In the genomic region with DNA sequence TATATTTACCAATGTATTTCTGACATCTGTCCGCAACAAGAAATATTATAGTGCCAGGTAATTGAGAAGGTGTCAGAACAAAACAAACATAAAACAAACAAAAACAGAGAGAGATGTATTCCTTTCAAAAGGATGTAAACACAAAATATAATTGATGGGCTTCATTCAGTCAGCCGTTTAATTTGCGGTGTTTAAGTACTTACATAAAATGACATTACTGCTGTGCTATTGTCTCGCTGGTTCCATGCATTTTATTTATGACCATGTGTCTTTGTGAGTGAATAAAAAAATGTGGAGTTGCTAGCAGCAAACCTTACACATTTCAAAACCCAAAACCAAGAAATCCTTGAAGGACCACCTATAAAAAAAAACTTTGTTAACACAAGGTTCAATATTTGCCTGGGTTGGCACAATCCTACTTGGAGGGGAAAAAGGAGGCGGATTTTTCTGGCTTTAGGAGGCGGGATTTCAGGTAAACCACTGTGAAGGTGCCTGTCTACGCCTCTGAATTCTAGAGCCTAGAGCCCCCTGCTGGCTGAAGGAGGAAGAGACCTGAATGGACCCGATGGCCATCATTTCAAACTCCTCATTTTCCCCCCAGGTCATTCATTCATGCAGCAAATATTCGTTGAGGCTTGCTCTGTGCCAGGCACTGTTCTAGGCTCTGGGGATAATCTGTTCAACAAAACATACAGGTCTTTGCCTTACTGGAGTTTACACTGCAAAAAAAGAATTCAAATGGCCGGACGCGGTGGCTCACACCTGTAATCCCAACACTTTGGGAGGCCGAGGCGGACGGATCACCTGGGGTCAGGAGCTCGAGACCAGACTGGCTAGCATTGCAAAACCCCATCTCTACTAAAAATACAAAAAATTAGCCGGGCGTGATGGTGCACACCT, we compare ENCODE assay signal across 8 cellular contexts.
DNase-seq lines count a peak whose midpoint lies in the region; ATAC-seq and TF ChIP-seq lines count a peak whose summit lies in the region.

No MANE protein-coding gene starts in this region.

- H3K36me3 Mint-ChIP-seq in activated naive CD4-positive, alpha-beta T cell treated with anti-CD3 and anti-CD28 coated beads, Interleukin-2, amount 10 ng/mL, durations not matched to agents 7 days and 5 days, result no peaks in the 10 kb centered on the region

- no peak for TF ChIP-seq EP300 in SK-N-SH (IDR thresholded peaks at IDR 0.05; ENCODE audit: borderline replicate concordance in 1 of 2, low read depth in 1 of 2, low read length in 1 of 2)

- peaks cover 20% of the 10 kb centered on the region for H3K27me3 Mint-ChIP-seq in activated naive CD4-positive, alpha-beta T cell treated with anti-CD3 and anti-CD28 coated beads, Interleukin-2, amount 10 ng/mL, durations not matched to agents 7 days and 5 days

- 45% methylated on average over 18 of the region's 18 CpGs for WGBS in SK-N-SH (ENCODE audit: low lambda C conversion rate)

- no peaks in the 10 kb centered on the region for H4K20me1 ChIP-seq in SK-N-SH (ENCODE audit: insufficient read depth)

- no peak overlapping the region for H3K4me3 Mint-ChIP-seq in activated naive CD4-positive, alpha-beta T cell treated with anti-CD3 and anti-CD28 coated beads, Interleukin-2, amount 10 ng/mL, durations not matched to agents 7 days and 5 days

- no peak overlapping the region for H3K4me2 ChIP-seq in SK-N-SH

- POLR2A ChIA-PET in SK-N-SH (lab: Yijun Ruan, JAX), result no interaction called here

- peak; percentile 94 for TF ChIP-seq CTCF in SK-N-SH (IDR thresholded peaks at IDR 0.05)
- TF ChIP-seq CTCF in right atrium auricular region (IDR thresholded peaks at IDR 0.05), result peak; percentile 80 to 84

- CTCF ChIA-PET in SK-N-SH (lab: Yijun Ruan, JAX), result interaction anchor here (0.6 to 6.4 kb wide), 24 partner anchors 8 to 430 kb away, joined by 3 to 71 read pairs (median 4); no protein-coding TSS in a partner anchor
- CTCF ChIA-PET in activated naive CD4-positive, alpha-beta T cell treated with anti-CD3 and anti-CD28 coated beads, Interleukin-2, amount 10 ng/mL, durations not matched to agents 7 days and 5 days (lab: Charles Lee), result interaction anchor here (1.1 to 6.7 kb wide), 6 partner anchors 11 to 173 kb away, joined by 4 to 51 read pairs (median 10); no protein-coding TSS in a partner anchor

- no peak overlapping the region for H3K9ac ChIP-seq in SK-N-SH

- DNase-seq in ACHN (peak; percentile 80), NCI-H1048 (lab: John Stamatoyannopoulos, UW) (peak; percentile 66), SK-N-SH (peak; percentile 72), right atrium auricular region (ENCODE audit: low spot score) (no peak)
- DNase-seq in activated naive CD4-positive, alpha-beta T cell treated with anti-CD3 and anti-CD28 coated beads, Interleukin-2, amount 10 ng/mL, durations not matched to agents 7 days and 5 days, result peak; percentile 80
- DNase-seq in stimulated activated CD4-positive, alpha-beta T cell treated with anti-CD3 and anti-CD28 coated beads, Interleukin-12 subunit alpha, Interleukin-12 subunit beta, amount 100 ng/mL, for 4 hours, result peak; percentile 66

- H3K27me3 ChIP-seq in SK-N-SH (ENCODE audit: insufficient read depth) (peaks cover 23% of the 10 kb centered on the region; the same call in 1 of the 2 replicates), right atrium auricular region (no peaks in the 10 kb centered on the region)

- no peaks in the 10 kb centered on the region for H3K9me2 ChIP-seq in SK-N-SH

- peaks cover 0 to 5% of the 10 kb centered on the region in 2 experiments; a peak in 1 of 4 replicates for H3K4me1 ChIP-seq in SK-N-SH (ENCODE audit: control insufficient read depth in 1 of 2, insufficient read depth in 2 of 2, low read depth in 1 of 2, low read length in 1 of 2)
- no peaks in the 10 kb centered on the region for H3K4me1 ChIP-seq in right atrium auricular region

- peak; percentile 70 for TF ChIP-seq RAD21 in SK-N-SH (IDR thresholded peaks at IDR 0.05; ENCODE audit: low read length)

- no peaks in the 10 kb centered on the region for H3F3A ChIP-seq in SK-N-SH (replicated peaks; ENCODE audit: insufficient read depth)

- no peaks in the 10 kb centered on the region for H3K9me3 ChIP-seq in SK-N-SH
- peaks cover 0 to 4% of the 10 kb centered on the region in 2 donors for H3K9me3 ChIP-seq in right atrium auricular region

- H2AFZ ChIP-seq in SK-N-SH (ENCODE audit: low read depth), result 0 out of 2 replicates have a peak overlapping the region, but pooled peaks have one; percentile 9

- H3K27ac ChIP-seq in SK-N-SH (ENCODE audit: low read depth in 2 of 2, low read length in 1 of 2) (no peak overlapping the region), right atrium auricular region (no peak overlapping the region)

- H3K79me2 ChIP-seq in SK-N-SH (ENCODE audit: insufficient read depth), result no peaks in the 10 kb centered on the region

- no peak overlapping the region for H3K27ac Mint-ChIP-seq in activated naive CD4-positive, alpha-beta T cell treated with anti-CD3 and anti-CD28 coated beads, Interleukin-2, amount 10 ng/mL, durations not matched to agents 7 days and 5 days

- peak; percentile 57 for ATAC-seq in GM18517 (IDR thresholded peaks at IDR 0.05; ENCODE audit: unreplicated experiment)
- ATAC-seq in GM18520 (IDR thresholded peaks at IDR 0.05; ENCODE audit: unreplicated experiment), result no peak

- H3K36me3 ChIP-seq in SK-N-SH (replicated peaks in 1 of 2; ENCODE audit: control insufficient read depth in 1 of 2, insufficient read depth in 2 of 2, low read length in 1 of 2) (no peaks in the 10 kb centered on the region), right atrium auricular region (no peaks in the 10 kb centered on the region)

- H3K4me3 ChIP-seq in SK-N-SH (ENCODE audit: low read depth in 2 of 2, low read length in 1 of 2) (peak overlapping the region in 1 of 2 experiments; percentile 33; a peak in 1 of 4 replicates), right atrium auricular region (no peak overlapping the region)

- H3K4me1 Mint-ChIP-seq in activated naive CD4-positive, alpha-beta T cell treated with anti-CD3 and anti-CD28 coated beads, Interleukin-2, amount 10 ng/mL, durations not matched to agents 7 days and 5 days, result peaks cover 8% of the 10 kb centered on the region

- no peaks in the 10 kb centered on the region for H3K9me3 Mint-ChIP-seq in activated naive CD4-positive, alpha-beta T cell treated with anti-CD3 and anti-CD28 coated beads, Interleukin-2, amount 10 ng/mL, durations not matched to agents 7 days and 5 days

- in situ Hi-C loops in ACHN (cut with HindIII; ENCODE audit: low pct_ligation_motif_present, low pct_unique_long_range_greater_than_20kb, low sequenced_read_pairs), result no loop called here

TF ChIP-seq in SK-N-SH, 30 proteins besides CTCF, POLR2A, EP300 and RAD21:
- TF ChIP-seq, protein P1, sequence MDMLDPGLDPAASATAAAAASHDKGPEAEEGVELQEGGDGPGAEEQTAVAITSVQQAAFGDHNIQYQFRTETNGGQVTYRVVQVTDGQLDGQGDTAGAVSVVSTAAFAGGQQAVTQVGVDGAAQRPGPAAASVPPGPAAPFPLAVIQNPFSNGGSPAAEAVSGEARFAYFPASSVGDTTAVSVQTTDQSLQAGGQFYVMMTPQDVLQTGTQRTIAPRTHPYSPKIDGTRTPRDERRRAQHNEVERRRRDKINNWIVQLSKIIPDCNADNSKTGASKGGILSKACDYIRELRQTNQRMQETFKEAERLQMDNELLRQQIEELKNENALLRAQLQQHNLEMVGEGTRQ (IDR thresholded peaks at IDR 0.05; ENCODE audit: borderline replicate concordance, low read depth, low read length), result no peak
- TF ChIP-seq SMC3 (IDR thresholded peaks at IDR 0.05; ENCODE audit: low read depth, low read length), result peak; percentile 68
